9 cellular contexts compared by ENCODE assay signal in the genomic region with DNA sequence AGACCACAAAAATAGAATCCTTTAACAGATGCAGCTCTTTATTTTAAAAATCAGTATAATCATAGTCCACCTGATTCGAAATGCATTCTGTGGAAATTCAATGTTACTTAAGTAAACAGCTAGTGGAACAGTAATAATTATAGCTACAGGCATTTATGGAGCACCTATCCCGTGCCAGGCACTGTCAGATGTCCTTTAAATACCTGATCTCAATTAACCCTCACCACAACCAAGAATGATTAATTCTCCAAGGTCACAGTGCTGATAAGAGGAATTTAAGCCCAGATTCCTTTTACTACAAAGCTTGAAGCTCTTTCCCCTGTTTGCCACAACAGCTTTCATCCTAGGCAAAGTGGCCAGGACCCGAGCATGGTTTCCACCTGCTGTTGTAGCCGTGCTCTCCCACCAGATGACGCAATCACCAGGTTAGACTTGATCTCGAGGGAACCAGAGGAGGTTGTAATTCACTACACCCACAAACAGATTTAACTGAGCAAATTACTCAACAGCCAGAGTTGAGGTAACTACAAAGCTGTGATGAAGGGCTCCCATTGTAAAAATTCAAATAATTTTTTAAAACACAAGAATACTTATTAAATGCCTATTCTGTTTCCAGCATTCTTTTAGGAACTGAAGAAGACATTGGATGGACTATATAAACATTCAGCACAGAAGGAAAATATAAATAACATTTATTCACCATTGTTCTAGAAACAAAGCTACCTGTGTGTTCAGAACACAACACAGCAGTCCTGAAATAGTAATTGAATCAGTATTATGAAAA. TPM values are rescaled to one million over a fixed set of nuclear protein-coding genes. Genes with fewer than 3 reads are reported as not detected.
DNase-seq lines count a peak whose midpoint lies in the region; ATAC-seq, FAIRE-seq and TF ChIP-seq lines count a peak whose summit lies in the region.
"Had no signal": no experiment of that assay in that cellular context is flagged by ENCODE, and none has a peak within 500 bp of the region (broad histone marks: within the 10 kb centered on the region; RNA-seq: fewer than 3 reads in every experiment).

No MANE protein-coding gene starts in this region.

- peaks cover 8% of the 10 kb centered on the region for H3K4me1 Mint-ChIP-seq in activated CD4-positive, alpha-beta T cell treated with anti-CD3 and anti-CD28 coated beads, Interleukin-2, amount 10 ng/mL, durations not matched to agents 7 days and 5 days

- CTCF ChIA-PET in activated CD4-positive, alpha-beta T cell treated with anti-CD3 and anti-CD28 coated beads, Interleukin-2, amount 10 ng/mL, durations not matched to agents 7 days and 5 days (lab: Charles Lee) = interaction anchor here (0.7 to 1.0 kb wide), 2 partner anchors 10 to 15 kb away, joined by 3 to 6 read pairs; a partner anchor contains a TSS

- no peaks in the 10 kb centered on the region for H3K9me3 ChIP-seq in small intestine (ENCODE audit: control insufficient read depth, low read depth)

- no peak for FAIRE-seq in small intestine (lab: Jason Lieb, UNC)
- FAIRE-seq: TTC549 had no signal

- H3K36me3 Mint-ChIP-seq in activated CD4-positive, alpha-beta T cell treated with anti-CD3 and anti-CD28 coated beads, Interleukin-2, amount 10 ng/mL, durations not matched to agents 7 days and 5 days (ENCODE audit: low read depth) = peaks cover 10% of the 10 kb centered on the region

- H3K9me3 Mint-ChIP-seq in activated CD4-positive, alpha-beta T cell treated with anti-CD3 and anti-CD28 coated beads, Interleukin-2, amount 10 ng/mL, durations not matched to agents 7 days and 5 days = no peaks in the 10 kb centered on the region

- POLR2A ChIA-PET in activated CD4-positive, alpha-beta T cell treated with anti-CD3 and anti-CD28 coated beads, Interleukin-2, amount 10 ng/mL, durations not matched to agents 7 days and 5 days (lab: Charles Lee) = no interaction called here

- ATAC-seq in HG02678 (IDR thresholded peaks at IDR 0.05; ENCODE audit: unreplicated experiment) (peak; percentile 76), HG03039 (IDR thresholded peaks at IDR 0.05; ENCODE audit: unreplicated experiment) (no peak), HG03565 (IDR thresholded peaks at IDR 0.05; ENCODE audit: unreplicated experiment) (no peak)

- H3K27me3 Mint-ChIP-seq in activated CD4-positive, alpha-beta T cell treated with anti-CD3 and anti-CD28 coated beads, Interleukin-2, amount 10 ng/mL, durations not matched to agents 7 days and 5 days = no peaks in the 10 kb centered on the region

- DNase-seq in GM06990 (ENCODE audit: extremely low read depth, insufficient read length) (no peak), NCI-H2081 (lab: John Stamatoyannopoulos, UW) (peak; percentile 67 to 84), fibroblast of the aortic adventitia (ENCODE audit: low read depth) (peak; percentile 31), small intestine (peak; percentile 85)
- peak; percentile 48 for DNase-seq in activated CD4-positive, alpha-beta T cell treated with anti-CD3 and anti-CD28 coated beads, Interleukin-2, amount 10 ng/mL, durations not matched to agents 7 days and 5 days

- H3K27me3 ChIP-seq in GM06990 (replicated peaks; ENCODE audit: control insufficient read depth, insufficient read depth, low read length) (no peaks in the 10 kb centered on the region), small intestine (ENCODE audit: control insufficient read depth in 2 of 2, insufficient read depth in 2 of 2, low read length in 2 of 2) (no peaks in the 10 kb centered on the region)

- no peak overlapping the region for H3K4me3 ChIP-seq in GM06990 (replicated peaks; ENCODE audit: low read depth, low read length)
- no peak overlapping the region for H3K4me3 ChIP-seq in fibroblast of the aortic adventitia (ENCODE audit: low read depth, low read length)
- H3K4me3 ChIP-seq in small intestine (ENCODE audit: low read depth in 1 of 2, low read length in 2 of 2) = no peak overlapping the region

- H3K4me3 Mint-ChIP-seq in activated CD4-positive, alpha-beta T cell treated with anti-CD3 and anti-CD28 coated beads, Interleukin-2, amount 10 ng/mL, durations not matched to agents 7 days and 5 days = no peak overlapping the region

- 7 to 37% (median 16%) methylated on average over 6 of the region's 6 CpGs for WGBS in small intestine, 3 donors

- TF ChIP-seq CTCF in GM06990 (IDR thresholded peaks at IDR 0.05; ENCODE audit: insufficient read depth, low read length, poor library complexity, severe bottlenecking) = peak; percentile 49
- TF ChIP-seq CTCF in fibroblast of the aortic adventitia (IDR thresholded peaks at IDR 0.05; ENCODE audit: insufficient read depth, low read length) = no peak

- H3K36me3 ChIP-seq in GM06990 (ENCODE audit: control insufficient read depth, insufficient read depth, low read length) = no peaks in the 10 kb centered on the region; the same call in 1 of the 2 replicates
- no peaks in the 10 kb centered on the region for H3K36me3 ChIP-seq in small intestine (ENCODE audit: control insufficient read depth in 2 of 2, insufficient read depth in 2 of 2, low read length in 2 of 2)

- peaks cover 2 to 3% of the 10 kb centered on the region in 2 donors for H3K4me1 ChIP-seq in small intestine (ENCODE audit: control insufficient read depth in 2 of 2, insufficient read depth in 1 of 2, low read depth in 1 of 2, low read length in 1 of 2)

- H3K27ac ChIP-seq in small intestine (ENCODE audit: low read depth in 1 of 2, low read length in 1 of 2) = peak overlapping the region; percentile 5 to 14

- no peak overlapping the region for H3K27ac Mint-ChIP-seq in activated CD4-positive, alpha-beta T cell treated with anti-CD3 and anti-CD28 coated beads, Interleukin-2, amount 10 ng/mL, durations not matched to agents 7 days and 5 days

RNA-seq across cellular contexts. Expression of a gene that starts 10.3 kb away (rescaled TPM):
- total RNA-seq in activated CD4-positive, alpha-beta T cell treated with anti-CD3 and anti-CD28 coated beads, Interleukin-2, amount 10 ng/mL, durations not matched to agents 7 days and 5 days = 10 to 100 TPM; 12.9 to 15.2 TPM
- 5.7 and 8.0 TPM in 2 replicates for total RNA-seq in fibroblast of the aortic adventitia (ENCODE audit: low replicate concordance)
- polyA plus RNA-seq in small intestine = 1 to 10 TPM; 2.7 to 3.4 (median 3.2) TPM
